9 cellular contexts compared by ENCODE assay signal in the genomic region with DNA sequence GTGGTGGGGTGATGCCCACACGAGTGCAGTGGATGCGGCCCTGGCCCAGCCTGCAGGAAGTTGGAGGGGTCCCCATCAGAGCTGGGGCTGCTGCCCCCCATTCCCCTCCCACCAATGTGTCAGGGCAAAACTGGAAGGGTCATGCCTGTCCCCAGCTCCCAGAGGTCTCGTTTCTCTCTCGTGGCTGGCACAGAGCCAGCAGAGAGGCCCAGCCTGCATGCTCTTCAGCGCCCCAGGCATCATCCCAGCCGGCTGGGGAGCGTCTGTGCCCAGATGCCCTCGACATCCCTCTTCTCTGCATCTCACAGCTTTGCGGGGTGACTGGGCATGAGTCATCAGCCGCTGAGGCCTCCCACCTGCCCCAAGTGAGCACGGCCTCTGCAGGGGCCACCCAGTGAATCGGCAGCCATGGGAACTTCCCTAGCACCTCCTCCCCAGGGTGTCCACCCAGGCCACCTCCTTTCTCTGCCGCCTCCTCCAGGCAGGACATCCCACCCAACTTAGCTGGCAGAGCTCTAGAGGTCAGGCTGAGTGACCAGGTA. TPM values are rescaled to one million over a fixed set of nuclear protein-coding genes. Genes with fewer than 3 reads are reported as not detected.
A peak's percentile ranks its signal among the peaks of the same experiment; 100 is the strongest.
DNase-seq lines count a peak whose midpoint lies in the region; ATAC-seq and TF ChIP-seq lines count a peak whose summit lies in the region.
"Had no signal": no experiment of that assay in that cellular context is flagged by ENCODE, and none has a peak within 500 bp of the region (broad histone marks: within the 10 kb centered on the region; RNA-seq: fewer than 3 reads in every experiment).

No MANE protein-coding gene starts in this region.

- H3K4me2 ChIP-seq in mammary epithelial cell (ENCODE audit: insufficient read depth, low read depth, low read length), result peak overlapping the region; percentile 53

- TF ChIP-seq CTCF in mammary epithelial cell (conservative IDR thresholded peaks at IDR 0.05 in 1 of 2, IDR thresholded peaks at IDR 0.05 in 1 of 2; ENCODE audit: extremely low read depth in 1 of 2, insufficient read depth in 1 of 2, low read depth in 1 of 2, low read length in 2 of 2), result no peak
- TF ChIP-seq CTCF in body of pancreas (IDR thresholded peaks at IDR 0.05), result no peak
- TF ChIP-seq CTCF in ascending aorta (IDR thresholded peaks at IDR 0.05), result no peak

- no peaks in the 10 kb centered on the region for H4K20me1 ChIP-seq in mammary epithelial cell (ENCODE audit: insufficient read depth, low read length)

- in situ Hi-C loops in mammary epithelial cell (cut with MboI; ENCODE audit: low sequenced_read_pairs in 2 of 2), result no loop called here

- CTCF ChIA-PET in mammary epithelial cell (lab: Charles Lee; ENCODE audit: low non-redundant PET), result no interaction called here

- dilution Hi-C loops in mammary epithelial cell (cut with HindIII; ENCODE audit: low sequenced_read_pairs), result no loop called here

- H3K79me2 ChIP-seq in mammary epithelial cell (ENCODE audit: insufficient read depth, low read length), result no peaks in the 10 kb centered on the region

- H3K27me3 ChIP-seq in mammary epithelial cell (ENCODE audit: insufficient read depth, low read length) (no peaks in the 10 kb centered on the region), body of pancreas (no peaks in the 10 kb centered on the region), ascending aorta (no peaks in the 10 kb centered on the region)

- ATAC-seq in body of pancreas, result no peak

- WGBS in mammary epithelial cell (ENCODE audit: low coverage, missing lambda C conversion rate), result 21% methylated on average over 13 of the region's 13 CpGs
- WGBS in body of pancreas, 2 donors, result 20 to 50% methylated on average over 2 to 8 of the region's 13 CpGs

- BruUV-seq in mammary epithelial cell (replicated peaks; lab: Mats Ljungman, UMichigan), result no TSS peak

- H3K36me3 ChIP-seq in mammary epithelial cell (ENCODE audit: insufficient read depth, low read length) (no peaks in the 10 kb centered on the region), body of pancreas (replicated peaks in 1 of 2; ENCODE audit: insufficient read depth in 1 of 2, low read depth in 2 of 2) (no peaks in the 10 kb centered on the region), ascending aorta (no peaks in the 10 kb centered on the region)

- H3K27ac ChIP-seq in mammary epithelial cell (ENCODE audit: insufficient read depth, low read depth, low read length) (peak overlapping the region; percentile 49), body of pancreas (peak overlapping the region in 1 of 4 donors; percentile 84), ascending aorta (no peak overlapping the region)

- H3K4me1 ChIP-seq in mammary epithelial cell (ENCODE audit: insufficient read depth, low read length) (peaks cover 42% of the 10 kb centered on the region), body of pancreas (peaks cover 59% of the 10 kb centered on the region), ascending aorta (no peaks in the 10 kb centered on the region)

- H3K9me3 ChIP-seq in mammary epithelial cell (replicated peaks; ENCODE audit: insufficient read depth, low read length), result no peaks in the 10 kb centered on the region
- no peaks in the 10 kb centered on the region for H3K9me3 ChIP-seq in body of pancreas
- no peaks in the 10 kb centered on the region for H3K9me3 ChIP-seq in ascending aorta

- H3K4me3 ChIP-seq in mammary epithelial cell (replicated peaks in 1 of 3; ENCODE audit: insufficient read depth in 1 of 3, low read depth in 2 of 3, low read length in 3 of 3), result no peak overlapping the region
- H3K4me3 ChIP-seq in body of pancreas, result no peak overlapping the region
- no peak overlapping the region for H3K4me3 ChIP-seq in ascending aorta

- DNase-seq in SHP77 (lab: John Stamatoyannopoulos, UW) (peak; percentile 64 to 65), SHP77 treated with DMSO at 0.1 percent for 48 hours (lab: John Stamatoyannopoulos, UW) (no peak), NCI-H774 (lab: John Stamatoyannopoulos, UW) (peak; percentile 43), mammary epithelial cell (peak; percentile 94), body of pancreas (no peak), globus pallidus (ENCODE audit: low spot score) (no peak), ascending aorta (ENCODE audit: low spot score in 2 of 2) (no peak)
- DNase-seq in stimulated activated CD4-positive, alpha-beta T cell treated with anti-CD3 and anti-CD28 coated beads, Interleukin-15, amount 100 ng/mL, for 48 hours (ENCODE audit: low read depth in 2 of 2), result peak; percentile 52 to 60
- DNase-seq: naive B cell had no signal

- no peak overlapping the region for H2AFZ ChIP-seq in mammary epithelial cell (ENCODE audit: low read depth, low read length)

- intact Hi-C loops in mammary epithelial cell (cut with micrococcal nuclease), result no loop called here
- intact Hi-C loops in body of pancreas (cut with DNase I), result no loop called here
- intact Hi-C loops in ascending aorta (cut with DNase I), result no loop called here

- no peak for TF ChIP-seq POLR2A in body of pancreas (IDR thresholded peaks at IDR 0.05)

- no peak overlapping the region for H3K9ac ChIP-seq in mammary epithelial cell (ENCODE audit: insufficient read depth, low read length)

RNA-seq across cellular contexts. Expression of a gene that starts 9.8 kb away (rescaled TPM):
- 100 to 1,000 TPM in 1 of 2 donors, 10 to 100 TPM in 1; 68.7 to 163 TPM for total RNA-seq in mammary epithelial cell
- 146 TPM for polyA plus RNA-seq in mammary epithelial cell
- polyA minus RNA-seq in mammary epithelial cell, result 216 TPM
- 100 to 1,000 TPM in 1 of 2 donors, 10 to 100 TPM in 1; 37.6 to 116 TPM for total RNA-seq in body of pancreas
- 86.8 TPM for total RNA-seq in ascending aorta

RNA-seq across cellular contexts. Expression of a gene that starts 34.1 kb away (rescaled TPM):
- not detected for total RNA-seq in mammary epithelial cell
- not detected for polyA plus RNA-seq in mammary epithelial cell
- not detected for polyA minus RNA-seq in mammary epithelial cell
- not detected for total RNA-seq in body of pancreas
- 6.7 TPM for total RNA-seq in ascending aorta

RNA-seq across cellular contexts. Expression of a gene that starts 50.3 kb away (rescaled TPM):
- total RNA-seq in mammary epithelial cell, result 1 to 10 TPM; 2.7 to 3.5 TPM
- polyA plus RNA-seq in mammary epithelial cell, result 3.0 TPM
- 2.4 TPM for polyA minus RNA-seq in mammary epithelial cell
- 1 to 10 TPM; 5.4 to 6.3 TPM for total RNA-seq in body of pancreas
- total RNA-seq in ascending aorta, result 49.5 TPM

RNA-seq across cellular contexts. Expression of a gene that starts 54.4 kb away (rescaled TPM):
- 100 to 1,000 TPM; 180 to 212 TPM for total RNA-seq in mammary epithelial cell
- 118 TPM for polyA plus RNA-seq in mammary epithelial cell
- 42.3 TPM for polyA minus RNA-seq in mammary epithelial cell
- total RNA-seq in body of pancreas, result 1 to 10 TPM; 2.0 to 5.4 TPM
- 253 TPM for total RNA-seq in ascending aorta

Comparison
In these comparisons a context has a peak if more than half of its experiments do, and no peak if none do; other contexts are left out.
1. DNase-seq: peak in SHP77 (2 of 2), NCI-H774 (single experiment), mammary epithelial cell (single experiment) and stimulated activated CD4-positive, alpha-beta T cell treated with anti-CD3 and anti-CD28 coated beads, Interleukin-15, amount 100 ng/mL, for 48 hours (2 of 2); none in SHP77 treated with DMSO at 0.1 percent for 48 hours (single experiment), body of pancreas (0 of 4), globus pallidus (single experiment) and ascending aorta (0 of 2).